ENCODE assay signal across 9 cellular contexts in genomic region chr1:27521336-27522147, GRCh38. TPM values are rescaled to one million over a fixed set of nuclear protein-coding genes. Genes with fewer than 3 reads are reported as not detected.
DNase-seq lines count a peak whose midpoint lies in the region; ATAC-seq and TF ChIP-seq lines count a peak whose summit lies in the region.
"Had no signal": no experiment of that assay in that cellular context is flagged by ENCODE, and none has a peak within 500 bp of the region (broad histone marks: within the 10 kb centered on the region; RNA-seq: fewer than 3 reads in every experiment).

No MANE protein-coding gene starts in this region.

- H3K4me3 Mint-ChIP-seq in CD8-positive, alpha-beta T cell, result peak overlapping the region; percentile 90
- no peak overlapping the region for H3K4me3 Mint-ChIP-seq in endodermal cell

- H3K27ac Mint-ChIP-seq in CD8-positive, alpha-beta T cell, result peak overlapping the region; percentile 99
- no peak overlapping the region for H3K27ac Mint-ChIP-seq in endodermal cell

- no peaks in the 10 kb centered on the region for H3K27me3 ChIP-seq in CD8-positive, alpha-beta T cell (ENCODE audit: insufficient read depth, low read length)
- H3K27me3 ChIP-seq in endodermal cell (ENCODE audit: control insufficient read depth, insufficient read depth, low read length, poor library complexity, severe bottlenecking) (no peaks in the 10 kb centered on the region), rectal smooth muscle tissue (ENCODE audit: control insufficient read depth, insufficient read depth, low read length) (no peaks in the 10 kb centered on the region)

- H3K9me3 ChIP-seq in CD8-positive, alpha-beta T cell (ENCODE audit: low read length), result no peaks in the 10 kb centered on the region
- H3K9me3 ChIP-seq in endodermal cell (ENCODE audit: control insufficient read depth, low read length), result no peaks in the 10 kb centered on the region

- H3K36me3 ChIP-seq in CD8-positive, alpha-beta T cell (ENCODE audit: insufficient read depth, low read length), result no peaks in the 10 kb centered on the region
- H3K36me3 ChIP-seq in endodermal cell (ENCODE audit: control insufficient read depth, insufficient read depth, low read length) (no peaks in the 10 kb centered on the region), rectal smooth muscle tissue (ENCODE audit: control insufficient read depth, insufficient read depth, low read length) (no peaks in the 10 kb centered on the region)

- peaks cover 67% of the 10 kb centered on the region for H3K4me1 ChIP-seq in CD8-positive, alpha-beta T cell (ENCODE audit: insufficient read depth, low read length)
- peaks cover 15% of the 10 kb centered on the region for H3K4me1 ChIP-seq in endodermal cell (ENCODE audit: control insufficient read depth, insufficient read depth, low read length)
- peaks cover 56% of the 10 kb centered on the region for H3K4me1 ChIP-seq in rectal smooth muscle tissue (ENCODE audit: control insufficient read depth, insufficient read depth, low read length)

- no peak for TF ChIP-seq CTCF in CD8-positive, alpha-beta T cell (IDR thresholded peaks at IDR 0.05)
- TF ChIP-seq CTCF in endodermal cell (conservative IDR thresholded peaks at IDR 0.05), result no peak
- TF ChIP-seq CTCF in GM10248 (IDR thresholded peaks at IDR 0.05; ENCODE audit: control extremely low read depth, extremely low read depth, low read depth, missing control alignments), result no peak
- no peak for TF ChIP-seq CTCF in foreskin fibroblast (IDR thresholded peaks at IDR 0.05; ENCODE audit: low read depth, low read length)

- peak; percentile 35 for ATAC-seq in CD8-positive, alpha-beta T cell
- ATAC-seq in HG03097 (IDR thresholded peaks at IDR 0.05; ENCODE audit: low FRiP score, unreplicated experiment) (no peak), GM18870 (IDR thresholded peaks at IDR 0.05; ENCODE audit: unreplicated experiment) (no peak)

- H3K27ac ChIP-seq in CD8-positive, alpha-beta T cell (ENCODE audit: low read depth, low read length), result peak overlapping the region; percentile 78
- peak overlapping the region; percentile 41 for H3K27ac ChIP-seq in endodermal cell (ENCODE audit: low read depth, low read length)
- H3K27ac ChIP-seq in rectal smooth muscle tissue (ENCODE audit: low read depth, low read length), result peak overlapping the region; percentile 74

- DNase-seq in CD8-positive, alpha-beta T cell, result peak; percentile 29 to 82 (median 69)
- peak; percentile 16 to 39 for DNase-seq in activated CD8-positive, alpha-beta memory T cell treated with anti-CD3 and anti-CD28 coated beads for 1 hour (ENCODE audit: extremely low read depth in 1 of 2, low read depth in 1 of 2)
- DNase-seq in endodermal cell (no peak), GM10248 (ENCODE audit: extremely low spot score) (no peak), foreskin fibroblast (no peak)
- DNase-seq: DND-41 had no signal

- CTCF ChIA-PET in CD8-positive, alpha-beta T cell (lab: Charles Lee), result interaction anchor here (0.8 to 5.3 kb wide), 9 partner anchors 19 to 225 kb away, joined by 3 to 46 read pairs (median 4); partner anchors contain the start of gene AHDC1
- CTCF ChIA-PET in GM10248 (lab: Yijun Ruan, JAX), result interaction anchor here (2.2 kb wide), 1 partner anchor 15 kb away, joined by 9 read pairs; no protein-coding TSS in a partner anchor

- intact Hi-C loops in CD8-positive, alpha-beta T cell (cut with DNase I, micrococcal nuclease), result loop anchor here (1.0 to 5.0 kb wide), 6 partner anchors 31 to 141 kb away; partner anchors contain the start of gene WASF2 (in 2 of the 2)

- H3K4me3 ChIP-seq in CD8-positive, alpha-beta T cell (ENCODE audit: low read depth, low read length), result peak overlapping the region; percentile 75
- H3K4me3 ChIP-seq in endodermal cell (ENCODE audit: low read length) (no peak overlapping the region), rectal smooth muscle tissue (ENCODE audit: low read length) (peak overlapping the region; percentile 22), foreskin fibroblast (ENCODE audit: low read depth in 1 of 2, low read length in 2 of 2) (no peak overlapping the region)

- peaks cover 76% of the 10 kb centered on the region for H3K4me1 Mint-ChIP-seq in CD8-positive, alpha-beta T cell (ENCODE audit: low read depth)
- H3K4me1 Mint-ChIP-seq in endodermal cell, result peaks cover 50% of the 10 kb centered on the region

- POLR2A ChIA-PET in CD8-positive, alpha-beta T cell (lab: Charles Lee), result interaction anchor here (0.5 to 2.6 kb wide), 8 partner anchors 19 to 141 kb away, joined by 3 to 24 read pairs (median 4); partner anchors contain the start of gene WASF2
- POLR2A ChIA-PET in GM10248 (lab: Yijun Ruan, JAX), result no interaction called here

- peaks cover 7% of the 10 kb centered on the region for H3K36me3 Mint-ChIP-seq in CD8-positive, alpha-beta T cell
- H3K36me3 Mint-ChIP-seq in endodermal cell (ENCODE audit: low read depth), result no peaks in the 10 kb centered on the region

- H3K9ac ChIP-seq in endodermal cell (ENCODE audit: extremely low read depth, low read length, poor library complexity, severe bottlenecking) (no peak overlapping the region), rectal smooth muscle tissue (ENCODE audit: low read length) (no peak overlapping the region)

- no peaks in the 10 kb centered on the region for H3K27me3 Mint-ChIP-seq in CD8-positive, alpha-beta T cell (ENCODE audit: low read depth)
- no peaks in the 10 kb centered on the region for H3K27me3 Mint-ChIP-seq in endodermal cell (ENCODE audit: insufficient read depth)

- H3K9me3 Mint-ChIP-seq in CD8-positive, alpha-beta T cell, result no peaks in the 10 kb centered on the region
- no peaks in the 10 kb centered on the region for H3K9me3 Mint-ChIP-seq in endodermal cell

- 89 to 97% methylated on average over 17 to 28 of the region's 28 CpGs for WGBS in endodermal cell (ENCODE audit: insufficient coverage in 1 of 2, insufficient read length in 1 of 2), 2 experiments

RNA-seq across cellular contexts. Expression of gene WASF2, which starts 31.6 kb away (rescaled TPM):
- total RNA-seq in CD8-positive, alpha-beta T cell, result 10 to 100 TPM; 91.6 to 95.0 TPM
- 10 to 100 TPM; 90.0 to 98.8 TPM for total RNA-seq in endodermal cell
- polyA plus RNA-seq in endodermal cell (2013, experiment 1 of 2), result 67.7 TPM
- polyA plus RNA-seq in endodermal cell (2013, experiment 2 of 2), result 64.0 TPM

Comparison
In these comparisons a context has a peak if more than half of its experiments do, and no peak if none do; other contexts are left out.
1. DNase-seq: peak in CD8-positive, alpha-beta T cell (7 of 7) and activated CD8-positive, alpha-beta memory T cell treated with anti-CD3 and anti-CD28 coated beads for 1 hour (2 of 2); none in endodermal cell (single experiment), GM10248 (single experiment) and foreskin fibroblast (0 of 2).
2. H3K4me3 ChIP-seq: peak in CD8-positive, alpha-beta T cell (single experiment) and rectal smooth muscle tissue (single experiment); none in endodermal cell (single experiment) and foreskin fibroblast (0 of 2).
3. Peak in every context shown above with its lines, with median percentiles within 50 percentile points of each other: H3K27ac ChIP-seq.